ENCODE assay signal across 18 cellular contexts in genomic region chr20:44981736-44982406, GRCh38. TPM values are rescaled to one million over a fixed set of nuclear protein-coding genes. Genes with fewer than 3 reads are reported as not detected.
A peak's percentile ranks its signal among the peaks of the same experiment; 100 is the strongest.
DNase-seq lines count a peak whose midpoint lies in the region; ATAC-seq and TF ChIP-seq lines count a peak whose summit lies in the region.
"Had no signal": no experiment of that assay in that cellular context is flagged by ENCODE, and none has a peak within 500 bp of the region (broad histone marks: within the 10 kb centered on the region; RNA-seq: fewer than 3 reads in every experiment).

No MANE protein-coding gene starts in this region.

- peak in 1 of 2 donors; percentile 25 for DNase-seq in activated T-cell treated with anti-CD3 and anti-CD28 coated beads, Interleukin-2, amount 50 U/mL, for 72 hours
- no peak for DNase-seq in activated T-cell treated with anti-CD3 and anti-CD28 coated beads, Interleukin-2, amount 50 U/mL, for 1 hour
- no peak for DNase-seq in IMR-90
- DNase-seq in activated naive CD4-positive, alpha-beta T cell treated with anti-CD3 and anti-CD28 coated beads, Interleukin-2, amount 50 U/mL, for 72 hours (ENCODE audit: low spot score in 2 of 2): no peak
- no peak for DNase-seq in natural killer cell treated with Interleukin-12 subunit alpha and Interleukin-12 subunit beta and Interleukin-15 and Interleukin-18, amount 100 ng/mL, for 72 hours (ENCODE audit: low spot score)
- DNase-seq: activated naive CD8-positive, alpha-beta T cell treated with anti-CD3 and anti-CD28 coated beads, Interleukin-2, amount 10 ng/mL, durations not matched to agents 7 days and 5 days; DMS79; endodermal cell; GM23248; mesenchymal stem cell; NCI-H1436; NCI-H524 treated with DMSO at 0.1 percent for 48 hours; nephron progenitor cell had no signal

- H3K56ac ChIP-seq in IMR-90 (ENCODE audit: extremely low read depth, insufficient read depth, low read length): no peak overlapping the region

- H3K4me1 ChIP-seq in IMR-90 (ENCODE audit: control insufficient read depth, insufficient read depth, low read length): 0 out of 2 replicates have a peak, but pooled peaks cover 3% of the 10 kb centered on the region

- in situ Hi-C loops in IMR-90 (cut with MboI; ENCODE audit: low sequenced_read_pairs): no loop called here

- H3K27me3 Mint-ChIP-seq in activated T-cell treated with anti-CD3 and anti-CD28 coated beads, Interleukin-2, amount 50 U/mL, for 72 hours (ENCODE audit: low read depth): no peaks in the 10 kb centered on the region
- no peaks in the 10 kb centered on the region for H3K27me3 Mint-ChIP-seq in natural killer cell treated with Interleukin-12 subunit alpha and Interleukin-12 subunit beta and Interleukin-15 and Interleukin-18, amount 100 ng/mL, for 72 hours
- H3K27me3 Mint-ChIP-seq: activated naive CD8-positive, alpha-beta T cell treated with anti-CD3 and anti-CD28 coated beads, Interleukin-2, amount 10 ng/mL, durations not matched to agents 7 days and 5 days had no signal

- H3K4me1 Mint-ChIP-seq in activated T-cell treated with anti-CD3 and anti-CD28 coated beads, Interleukin-2, amount 50 U/mL, for 72 hours (ENCODE audit: low read depth): peaks cover 76% of the 10 kb centered on the region
- H3K4me1 Mint-ChIP-seq in natural killer cell treated with Interleukin-12 subunit alpha and Interleukin-12 subunit beta and Interleukin-15 and Interleukin-18, amount 100 ng/mL, for 72 hours (ENCODE audit: low read depth in 2 of 2): peaks cover 49 to 63% of the 10 kb centered on the region in 2 donors
- H3K4me1 Mint-ChIP-seq: endodermal cell, nephron progenitor cell had no signal

- no peak overlapping the region for H3K14ac ChIP-seq in IMR-90 (replicated peaks; ENCODE audit: low read depth, low read length)

- no peak for TF ChIP-seq RAD21 in IMR-90 (IDR thresholded peaks at IDR 0.05; ENCODE audit: low read length)

- peaks cover 13 to 46% of the 10 kb centered on the region in 2 donors for H3K36me3 Mint-ChIP-seq in activated T-cell treated with anti-CD3 and anti-CD28 coated beads, Interleukin-2, amount 50 U/mL, for 72 hours (ENCODE audit: insufficient read depth in 2 of 2)
- H3K36me3 Mint-ChIP-seq in activated naive CD4-positive, alpha-beta T cell treated with anti-CD3 and anti-CD28 coated beads, Interleukin-2, amount 50 U/mL, for 72 hours: peaks cover 37 to 62% of the 10 kb centered on the region in 2 donors
- peaks cover 52% of the 10 kb centered on the region for H3K36me3 Mint-ChIP-seq in natural killer cell treated with Interleukin-12 subunit alpha and Interleukin-12 subunit beta and Interleukin-15 and Interleukin-18, amount 100 ng/mL, for 72 hours

- intact Hi-C loops in IMR-90 (cut with micrococcal nuclease): no loop called here

- TF ChIP-seq POLR2A in IMR-90 (IDR thresholded peaks at IDR 0.05; ENCODE audit: low read depth, low read length): no peak

- no peak overlapping the region for H3K27ac ChIP-seq in IMR-90 (ENCODE audit: insufficient read depth, low read length)
- H3K27ac ChIP-seq: GM23248, RWPE1, tibial nerve had no signal

- no peak overlapping the region for H2AK9ac ChIP-seq in IMR-90 (replicated peaks; ENCODE audit: low read depth, low read length, poor library complexity)

- no peaks in the 10 kb centered on the region for H3K27me3 ChIP-seq in IMR-90 (ENCODE audit: control insufficient read depth, insufficient read depth, low read length)
- H3K27me3 ChIP-seq: tibial nerve had no signal

- no peak overlapping the region for H3K23ac ChIP-seq in IMR-90 (ENCODE audit: low read depth, low read length)

- H4K8ac ChIP-seq in IMR-90 (ENCODE audit: low read depth in 2 of 2, low read length in 2 of 2): no peak overlapping the region

- BruUV-seq in IMR-90 (replicated peaks; lab: Mats Ljungman, UMichigan): no TSS peak

- H3K9me3 ChIP-seq in IMR-90 (ENCODE audit: control insufficient read depth, insufficient read depth, low read length): no peaks in the 10 kb centered on the region
- H3K9me3 ChIP-seq: tibial nerve had no signal

- ATAC-seq in activated T-cell treated with anti-CD3 and anti-CD28 coated beads, Interleukin-2, amount 50 U/mL, for 72 hours (replicated peaks in 1 of 2): peak; percentile 79 to 85
- ATAC-seq in IMR-90 (ENCODE audit: low read depth) (no peak), GM18909 (IDR thresholded peaks at IDR 0.05; ENCODE audit: poor library complexity, unreplicated experiment) (no peak), HG02763 (IDR thresholded peaks at IDR 0.05; ENCODE audit: unreplicated experiment) (no peak), HG02884 (IDR thresholded peaks at IDR 0.05; ENCODE audit: unreplicated experiment) (no peak)
- ATAC-seq in activated naive CD4-positive, alpha-beta T cell treated with anti-CD3 and anti-CD28 coated beads, Interleukin-2, amount 50 U/mL, for 72 hours: peak; percentile 84 to 88
- ATAC-seq in natural killer cell treated with Interleukin-12 subunit alpha and Interleukin-12 subunit beta and Interleukin-15 and Interleukin-18, amount 100 ng/mL, for 72 hours: peak in 1 of 2 donors; percentile 63

- H2BK15ac ChIP-seq in IMR-90 (ENCODE audit: low read depth, low read length): no peak overlapping the region

- CTCF ChIA-PET in IMR-90 (lab: Yijun Ruan, JAX): no interaction called here

- peaks cover 5% of the 10 kb centered on the region in 2 experiments; a peak in 3 of 4 replicates for H3K79me1 ChIP-seq in IMR-90 (ENCODE audit: low read depth in 1 of 2, low read length in 2 of 2)

- no peak overlapping the region for H2BK5ac ChIP-seq in IMR-90 (ENCODE audit: low read depth, low read length, poor library complexity, severe bottlenecking)

- no peak overlapping the region for H4K91ac ChIP-seq in IMR-90 (ENCODE audit: insufficient read depth, low read depth, low read length)

- H3K9me1 ChIP-seq in IMR-90 (ENCODE audit: insufficient read depth, low read length): no peaks in the 10 kb centered on the region

- H4K5ac ChIP-seq in IMR-90 (ENCODE audit: low read depth, low read length): no peak overlapping the region

- no peak for TF ChIP-seq CTCF in IMR-90 (conservative IDR thresholded peaks at IDR 0.05; ENCODE audit: low read depth, low read length)

- no peak overlapping the region for H2BK20ac ChIP-seq in IMR-90 (ENCODE audit: low read depth, low read length)

- no CpG with 5 or more reads among the region's 8 CpGs for WGBS in IMR-90 (ENCODE audit: extremely low coverage in 2 of 2, insufficient read length in 1 of 2), 2 experiments

- H2BK120ac ChIP-seq in IMR-90 (ENCODE audit: low read depth, low read length): no peak overlapping the region

- H4K20me1 ChIP-seq in IMR-90 (ENCODE audit: insufficient read depth, low read length): no peaks in the 10 kb centered on the region

- no peak overlapping the region for H2AK5ac ChIP-seq in IMR-90 (ENCODE audit: low read depth, low read length)

- no peak overlapping the region for H3K4ac ChIP-seq in IMR-90 (ENCODE audit: low read depth, low read length)

- H3K27ac Mint-ChIP-seq in activated T-cell treated with anti-CD3 and anti-CD28 coated beads, Interleukin-2, amount 50 U/mL, for 72 hours: peak overlapping the region; percentile 95
- peak overlapping the region; percentile 8 to 25 for H3K27ac Mint-ChIP-seq in activated naive CD4-positive, alpha-beta T cell treated with anti-CD3 and anti-CD28 coated beads, Interleukin-2, amount 50 U/mL, for 72 hours
- H3K27ac Mint-ChIP-seq in natural killer cell treated with Interleukin-12 subunit alpha and Interleukin-12 subunit beta and Interleukin-15 and Interleukin-18, amount 100 ng/mL, for 72 hours: peak overlapping the region; percentile 94 to 97
- H3K27ac Mint-ChIP-seq: activated naive CD8-positive, alpha-beta T cell treated with anti-CD3 and anti-CD28 coated beads, Interleukin-2, amount 10 ng/mL, durations not matched to agents 7 days and 5 days; endodermal cell had no signal

- H3K9me3 Mint-ChIP-seq in activated T-cell treated with anti-CD3 and anti-CD28 coated beads, Interleukin-2, amount 50 U/mL, for 72 hours: no peaks in the 10 kb centered on the region
- no peaks in the 10 kb centered on the region for H3K9me3 Mint-ChIP-seq in activated naive CD4-positive, alpha-beta T cell treated with anti-CD3 and anti-CD28 coated beads, Interleukin-2, amount 50 U/mL, for 72 hours
- H3K9me3 Mint-ChIP-seq in natural killer cell treated with Interleukin-12 subunit alpha and Interleukin-12 subunit beta and Interleukin-15 and Interleukin-18, amount 100 ng/mL, for 72 hours: no peaks in the 10 kb centered on the region
- H3K9me3 Mint-ChIP-seq: activated naive CD8-positive, alpha-beta T cell treated with anti-CD3 and anti-CD28 coated beads, Interleukin-2, amount 10 ng/mL, durations not matched to agents 7 days and 5 days; endodermal cell; nephron progenitor cell had no signal

- H3K18ac ChIP-seq in IMR-90 (ENCODE audit: low read depth, low read length): no peak overlapping the region

- dilution Hi-C loops in IMR-90 (cut with HindIII; ENCODE audit: low sequenced_read_pairs, unreplicated experiment): no loop called here

- H2AFZ ChIP-seq in IMR-90 (replicated peaks; ENCODE audit: low read length, poor library complexity): no peak overlapping the region
- H2AFZ ChIP-seq: GM23248 had no signal

- peaks cover 12% of the 10 kb centered on the region for H3K36me3 ChIP-seq in IMR-90 (ENCODE audit: control insufficient read depth, insufficient read depth, low read length)

- no peak overlapping the region for H3K4me3 ChIP-seq in IMR-90 (ENCODE audit: insufficient read depth, low read depth, low read length)
- H3K4me3 ChIP-seq: GM23248, tibial nerve had no signal

- peak overlapping the region in 1 of 2 donors; percentile 49 for H3K4me3 Mint-ChIP-seq in activated T-cell treated with anti-CD3 and anti-CD28 coated beads, Interleukin-2, amount 50 U/mL, for 72 hours
- H3K4me3 Mint-ChIP-seq in natural killer cell treated with Interleukin-12 subunit alpha and Interleukin-12 subunit beta and Interleukin-15 and Interleukin-18, amount 100 ng/mL, for 72 hours: no peak overlapping the region
- H3K4me3 Mint-ChIP-seq: activated naive CD8-positive, alpha-beta T cell treated with anti-CD3 and anti-CD28 coated beads, Interleukin-2, amount 10 ng/mL, durations not matched to agents 7 days and 5 days; endodermal cell; nephron progenitor cell had no signal

- no peak overlapping the region for H3K9ac ChIP-seq in IMR-90 (ENCODE audit: low read depth, low read length)
- H3K9ac ChIP-seq: GM23248 had no signal

- POLR2A ChIA-PET in IMR-90 (lab: Charles Lee; ENCODE audit: unreplicated experiment): no interaction called here

- H3K4me2 ChIP-seq in IMR-90 (ENCODE audit: low read depth, low read length): no peak overlapping the region

RNA-seq across cellular contexts. Expression of gene STK4, which starts 15.6 kb away (rescaled TPM):
- 100 to 1,000 TPM; 161 to 162 TPM for total RNA-seq in activated T-cell treated with anti-CD3 and anti-CD28 coated beads, Interleukin-2, amount 50 U/mL, for 72 hours
- total RNA-seq in IMR-90 (2012; rRNA removed): 22.2 and 30.0 TPM in 2 replicates
- 8.3 and 10.2 TPM in 2 replicates for polyA plus RNA-seq in IMR-90 (2012; rRNA removed)
- polyA plus RNA-seq in IMR-90 (2012; cell fraction: cytosol; rRNA removed): 2.1 and 3.0 TPM in 2 replicates
- polyA plus RNA-seq in IMR-90 (2012; cell fraction: nucleus; rRNA removed; ENCODE audit: low replicate concordance): 3.0 and 14.5 TPM in 2 replicates
- total RNA-seq in activated naive CD4-positive, alpha-beta T cell treated with anti-CD3 and anti-CD28 coated beads, Interleukin-2, amount 50 U/mL, for 72 hours: 100 to 1,000 TPM; 149 to 205 TPM
- total RNA-seq in natural killer cell treated with Interleukin-12 subunit alpha and Interleukin-12 subunit beta and Interleukin-15 and Interleukin-18, amount 100 ng/mL, for 72 hours: 100 to 1,000 TPM; 157 to 264 TPM

RNA-seq across cellular contexts. Expression of gene TOMM34, which starts 21.7 kb away (rescaled TPM):
- total RNA-seq in activated T-cell treated with anti-CD3 and anti-CD28 coated beads, Interleukin-2, amount 50 U/mL, for 72 hours: 10 to 100 TPM; 43.5 to 46.8 TPM
- total RNA-seq in IMR-90 (2012; rRNA removed): 82.8 and 97.5 TPM in 2 replicates
- polyA plus RNA-seq in IMR-90 (2012; rRNA removed): 98.2 and 101 TPM in 2 replicates
- 52.7 and 67.7 TPM in 2 replicates for polyA plus RNA-seq in IMR-90 (2012; cell fraction: cytosol; rRNA removed)
- 29.9 and 31.3 TPM in 2 replicates for polyA plus RNA-seq in IMR-90 (2012; cell fraction: nucleus; rRNA removed; ENCODE audit: low replicate concordance)
- 10 to 100 TPM; 39.4 to 50.8 TPM for total RNA-seq in activated naive CD4-positive, alpha-beta T cell treated with anti-CD3 and anti-CD28 coated beads, Interleukin-2, amount 50 U/mL, for 72 hours
- 10 to 100 TPM; 25.1 to 34.9 TPM for total RNA-seq in natural killer cell treated with Interleukin-12 subunit alpha and Interleukin-12 subunit beta and Interleukin-15 and Interleukin-18, amount 100 ng/mL, for 72 hours

Comparison
In these comparisons a context has a peak if more than half of its experiments do, and no peak if none do; other contexts are left out.
1. ATAC-seq: peak in activated T-cell treated with anti-CD3 and anti-CD28 coated beads, Interleukin-2, amount 50 U/mL, for 72 hours (2 of 2) and activated naive CD4-positive, alpha-beta T cell treated with anti-CD3 and anti-CD28 coated beads, Interleukin-2, amount 50 U/mL, for 72 hours (2 of 2); none in IMR-90 (single experiment), GM18909 (single experiment), HG02763 (single experiment) and HG02884 (single experiment).
2. H3K27ac Mint-ChIP-seq: peak in every context shown above with its lines; median percentile 96 in natural killer cell treated with Interleukin-12 subunit alpha and Interleukin-12 subunit beta and Interleukin-15 and Interleukin-18, amount 100 ng/mL, for 72 hours; 95 in activated T-cell treated with anti-CD3 and anti-CD28 coated beads, Interleukin-2, amount 50 U/mL, for 72 hours; 16 in activated naive CD4-positive, alpha-beta T cell treated with anti-CD3 and anti-CD28 coated beads, Interleukin-2, amount 50 U/mL, for 72 hours.